In genomic region chr17:68161644-68162428, GRCh38 we compare ENCODE assay signal across 19 cellular contexts.
DNase-seq lines count a peak whose midpoint lies in the region; ATAC-seq, FAIRE-seq and TF ChIP-seq lines count a peak whose summit lies in the region.
"Had no signal": no experiment of that assay in that cellular context is flagged by ENCODE, and none has a peak within 500 bp of the region (broad histone marks: within the 10 kb centered on the region; RNA-seq: fewer than 3 reads in every experiment).

No MANE protein-coding gene starts in this region.

- intact Hi-C loops in upper lobe of right lung (cut with DNase I) = no loop called here

- DNase-seq in HT1080 (ENCODE audit: low read depth) (peak; percentile 40), bronchial epithelial cell (ENCODE audit: low read depth) (no peak), right atrium auricular region (ENCODE audit: low spot score) (no peak), upper lobe of right lung (no peak), DMS79 treated with DMSO at 0.1 percent for 48 hours (lab: John Stamatoyannopoulos, UW) (no peak), NCI-H524 treated with DMSO at 0.1 percent for 48 hours (lab: John Stamatoyannopoulos, UW) (no peak), SHP77 treated with DMSO at 0.1 percent for 48 hours (lab: John Stamatoyannopoulos, UW) (no peak), left lobe of liver (ENCODE audit: low spot score) (no peak)
- DNase-seq: activated CD4-positive, alpha-beta T cell treated with anti-CD3 and anti-CD28 coated beads, Interleukin-2, amount 50 U/mL, for 1 hour; activated gamma-delta T cell treated with Interleukin-2 at 50 U/mL for 16 hours; effector CD8-positive, alpha-beta T cell; KBM-7; naive thymus-derived CD8-positive, alpha-beta T cell; NCI-H187; NCI-H226; pancreas; small intestine; stimulated activated CD4-positive, alpha-beta T cell treated with anti-CD3 and anti-CD28 coated beads, Interleukin-2, amount 100 ng/mL, for 48 hours; T-cell had no signal

- no peaks in the 10 kb centered on the region for H3K4me1 ChIP-seq in right atrium auricular region
- H3K4me1 ChIP-seq in upper lobe of right lung = no peaks in the 10 kb centered on the region
- H3K4me1 ChIP-seq: pancreas had no signal

- no peak overlapping the region for H3K4me3 ChIP-seq in bronchial epithelial cell (ENCODE audit: low read depth, low read length)
- H3K4me3 ChIP-seq in right atrium auricular region = no peak overlapping the region
- H3K4me3 ChIP-seq in upper lobe of right lung = no peak overlapping the region
- H3K4me3 ChIP-seq: pancreas had no signal

- H3K27me3 ChIP-seq in bronchial epithelial cell (ENCODE audit: control insufficient read depth, insufficient read depth, low read length) = no peaks in the 10 kb centered on the region
- H3K27me3 ChIP-seq in right atrium auricular region = no peaks in the 10 kb centered on the region
- H3K27me3 ChIP-seq in upper lobe of right lung = no peaks in the 10 kb centered on the region
- H3K27me3 ChIP-seq: pancreas had no signal

- ATAC-seq in upper lobe of right lung = peak; percentile 51
- ATAC-seq in left lobe of liver = no peak
- ATAC-seq: naive thymus-derived CD8-positive, alpha-beta T cell; pancreas; T-cell had no signal

- H3K9me3 ChIP-seq in right atrium auricular region (no peaks in the 10 kb centered on the region), upper lobe of right lung (no peaks in the 10 kb centered on the region)
- H3K9me3 ChIP-seq: pancreas had no signal

- peak; percentile 62 for FAIRE-seq in bronchial epithelial cell (lab: Jason Lieb, UNC)
- FAIRE-seq: pancreas, small intestine had no signal

- H3K27ac ChIP-seq in right atrium auricular region (peak overlapping the region; percentile 60 to 65), upper lobe of right lung (peak overlapping the region; percentile 17)
- H3K27ac ChIP-seq: pancreas had no signal

- H3K36me3 ChIP-seq in bronchial epithelial cell (ENCODE audit: control insufficient read depth, insufficient read depth, low read length) (no peaks in the 10 kb centered on the region), right atrium auricular region (no peaks in the 10 kb centered on the region), upper lobe of right lung (no peaks in the 10 kb centered on the region)
- H3K36me3 ChIP-seq: pancreas had no signal

- no peak for TF ChIP-seq CTCF in bronchial epithelial cell (IDR thresholded peaks at IDR 0.05; ENCODE audit: insufficient read depth, low read length, severe bottlenecking)
- no peak for TF ChIP-seq CTCF in right atrium auricular region (IDR thresholded peaks at IDR 0.05)
- no peak for TF ChIP-seq CTCF in upper lobe of right lung (IDR thresholded peaks at IDR 0.05)
